ENCODE assay signal across 8 cellular contexts in the genomic region with DNA sequence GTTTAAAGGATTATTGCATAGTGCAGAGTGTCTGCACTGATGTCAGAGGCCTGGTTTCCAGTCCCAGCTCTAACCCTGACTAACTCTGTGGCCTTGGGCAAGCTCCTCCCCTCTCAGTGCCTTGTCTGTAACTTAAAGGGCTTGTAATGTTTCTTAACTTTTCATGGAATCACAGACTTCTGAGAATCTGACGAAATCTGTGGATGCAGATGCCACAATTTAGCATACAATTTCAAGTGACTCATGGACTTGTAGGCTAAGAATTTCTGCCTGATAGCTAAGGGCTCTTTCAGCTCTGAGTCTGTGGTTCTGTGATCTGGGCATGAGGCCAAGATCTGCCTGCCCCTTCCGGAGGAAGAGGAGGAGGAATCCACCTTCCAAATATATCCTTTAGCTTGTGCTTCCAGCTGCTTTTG.
DNase-seq lines count a peak whose midpoint lies in the region; TF ChIP-seq lines count a peak whose summit lies in the region.

No MANE protein-coding gene starts in this region.

- H3K27ac Mint-ChIP-seq in activated T-helper 2 cell treated with anti-CD3 and anti-CD28 coated beads, Interferon-gamma antibody, Interleukin-2, Interleukin-4, amounts not matched to agents 10 μg/mL and 5 μg/mL and 100 μg/mL, durations not matched to agents 14 hours and 24 hours and 36 hours, result no peak overlapping the region

- H3K4me1 ChIP-seq in fibroblast of lung (ENCODE audit: control insufficient read depth, extremely low read depth, insufficient read depth, low read length) (no peaks in the 10 kb centered on the region), osteoblast (ENCODE audit: insufficient read depth, low read length) (no peaks in the 10 kb centered on the region)

- H3K4me1 Mint-ChIP-seq in activated T-helper 2 cell treated with anti-CD3 and anti-CD28 coated beads, Interferon-gamma antibody, Interleukin-2, Interleukin-4, amounts not matched to agents 10 μg/mL and 5 μg/mL and 100 μg/mL, durations not matched to agents 14 hours and 24 hours and 36 hours (ENCODE audit: low read depth), result no peaks in the 10 kb centered on the region

- POLR2A ChIA-PET in RWPE1 (lab: Yijun Ruan, JAX; ENCODE audit: low non-redundant PET), result no interaction called here

- H3K9ac ChIP-seq in fibroblast of lung (ENCODE audit: insufficient read depth, low read length), result no peak overlapping the region

- no peaks in the 10 kb centered on the region for H3K36me3 Mint-ChIP-seq in activated T-helper 2 cell treated with anti-CD3 and anti-CD28 coated beads, Interferon-gamma antibody, Interleukin-2, Interleukin-4, amounts not matched to agents 10 μg/mL and 5 μg/mL and 100 μg/mL, durations not matched to agents 14 hours and 24 hours and 36 hours (ENCODE audit: low read depth)

- H3K4me2 ChIP-seq in fibroblast of lung (ENCODE audit: extremely low read depth, insufficient read depth, low read length) (no peak overlapping the region), osteoblast (ENCODE audit: insufficient read depth, low read length) (no peak overlapping the region)

- H3K27ac ChIP-seq in RWPE1 (peak overlapping the region; percentile 46; the same call in 1 of the 2 replicates), fibroblast of lung (ENCODE audit: insufficient read depth, low read length) (peak overlapping the region; percentile 30), osteoblast (ENCODE audit: low read depth, low read length) (peak overlapping the region; percentile 25)

- H2AFZ ChIP-seq in fibroblast of lung (ENCODE audit: low read length), result peak overlapping the region; percentile 18
- peak overlapping the region; percentile 71 for H2AFZ ChIP-seq in osteoblast (ENCODE audit: low read length)

- TF ChIP-seq CTCF in RWPE1 (conservative IDR thresholded peaks at IDR 0.05; ENCODE audit: low read depth) (no peak), fibroblast of lung (conservative IDR thresholded peaks at IDR 0.05 in 1 of 2, IDR thresholded peaks at IDR 0.05 in 1 of 2; ENCODE audit: low read depth in 1 of 2, low read length in 2 of 2) (no peak), osteoblast (IDR thresholded peaks at IDR 0.05; ENCODE audit: extremely low read depth, low read depth, low read length) (no peak)

- H3K4me3 Mint-ChIP-seq in activated T-helper 2 cell treated with anti-CD3 and anti-CD28 coated beads, Interferon-gamma antibody, Interleukin-2, Interleukin-4, amounts not matched to agents 10 μg/mL and 5 μg/mL and 100 μg/mL, durations not matched to agents 14 hours and 24 hours and 36 hours (ENCODE audit: low read depth), result no peak overlapping the region

- H4K20me1 ChIP-seq in fibroblast of lung (ENCODE audit: control insufficient read depth, extremely low read depth, insufficient read depth, low read length) (no peaks in the 10 kb centered on the region), osteoblast (ENCODE audit: insufficient read depth, low read length) (no peaks in the 10 kb centered on the region)

- H3K4me3 ChIP-seq in fibroblast of lung (replicated peaks in 1 of 4; ENCODE audit: control extremely low read depth in 1 of 4, insufficient read depth in 1 of 4, low read depth in 3 of 4, low read length in 4 of 4) (no peak overlapping the region), osteoblast (ENCODE audit: insufficient read depth, low read length) (no peak overlapping the region)

- H3K36me3 ChIP-seq in fibroblast of lung (ENCODE audit: control insufficient read depth, insufficient read depth, low read length) (no peaks in the 10 kb centered on the region), osteoblast (ENCODE audit: insufficient read depth, low read length) (no peaks in the 10 kb centered on the region)

- no peaks in the 10 kb centered on the region for H3K27me3 Mint-ChIP-seq in activated T-helper 2 cell treated with anti-CD3 and anti-CD28 coated beads, Interferon-gamma antibody, Interleukin-2, Interleukin-4, amounts not matched to agents 10 μg/mL and 5 μg/mL and 100 μg/mL, durations not matched to agents 14 hours and 24 hours and 36 hours (ENCODE audit: low read depth)

- H3K9me3 ChIP-seq in fibroblast of lung (ENCODE audit: control insufficient read depth, insufficient read depth, low read depth, low read length) (no peaks in the 10 kb centered on the region), osteoblast (ENCODE audit: low read depth, low read length) (no peaks in the 10 kb centered on the region)

- H3K9me3 Mint-ChIP-seq in activated T-helper 2 cell treated with anti-CD3 and anti-CD28 coated beads, Interferon-gamma antibody, Interleukin-2, Interleukin-4, amounts not matched to agents 10 μg/mL and 5 μg/mL and 100 μg/mL, durations not matched to agents 14 hours and 24 hours and 36 hours, result no peaks in the 10 kb centered on the region

- CTCF ChIA-PET in RWPE1 (lab: Yijun Ruan, JAX), result no interaction called here

- H3K79me2 ChIP-seq in fibroblast of lung (ENCODE audit: control insufficient read depth, insufficient read depth, low read length) (no peaks in the 10 kb centered on the region), osteoblast (ENCODE audit: insufficient read depth, low read length) (no peaks in the 10 kb centered on the region)

- no peaks in the 10 kb centered on the region for H3K27me3 ChIP-seq in fibroblast of lung (ENCODE audit: control insufficient read depth, insufficient read depth, low read length)
- H3K27me3 ChIP-seq in osteoblast (ENCODE audit: insufficient read depth, low read length), result no peaks in the 10 kb centered on the region

- peak; percentile 82 for DNase-seq in GF-D8 (lab: John Stamatoyannopoulos, UW)
- DNase-seq in RWPE1 (ENCODE audit: low spot score), result peak; percentile 0
- DNase-seq in fibroblast of lung (ENCODE audit: low read depth in 2 of 2), result peak; percentile 93 to 96
- DNase-seq in osteoblast (ENCODE audit: insufficient read length, low spot score, missing footprints), result peak; percentile 45
- no peak for DNase-seq in NCI-H2107 treated with DMSO at 0.1 percent for 48 hours (lab: John Stamatoyannopoulos, UW; ENCODE audit: unreplicated experiment)
- no peak for DNase-seq in ecto neural progenitor cell (ENCODE audit: low spot score)
- DNase-seq in activated T-helper 2 cell treated with anti-CD3 and anti-CD28 coated beads, Interferon-gamma antibody, Interleukin-2, Interleukin-4, amounts not matched to agents 10 μg/mL and 5 μg/mL and 100 μg/mL, durations not matched to agents 14 hours and 24 hours and 36 hours (ENCODE audit: low spot score), result no peak
- no peak for DNase-seq in NCI-H345 (lab: John Stamatoyannopoulos, UW)

- intact Hi-C loops in activated T-helper 2 cell treated with anti-CD3 and anti-CD28 coated beads, Interferon-gamma antibody, Interleukin-2, Interleukin-4, amounts not matched to agents 10 μg/mL and 5 μg/mL and 100 μg/mL, durations not matched to agents 14 hours and 24 hours and 36 hours (cut with micrococcal nuclease), result no loop called here

Comparison
In these comparisons a context has a peak if more than half of its experiments do, and no peak if none do; other contexts are left out.
1. DNase-seq: peak in GF-D8 (single experiment), RWPE1 (single experiment), fibroblast of lung (2 of 2) and osteoblast (single experiment); none in NCI-H2107 treated with DMSO at 0.1 percent for 48 hours (single experiment), ecto neural progenitor cell (single experiment), activated T-helper 2 cell treated with anti-CD3 and anti-CD28 coated beads, Interferon-gamma antibody, Interleukin-2, Interleukin-4, amounts not matched to agents 10 μg/mL and 5 μg/mL and 100 μg/mL, durations not matched to agents 14 hours and 24 hours and 36 hours (single experiment) and NCI-H345 (single experiment).
2. Peak in every context shown above with its lines, with median percentiles within 50 percentile points of each other: H3K27ac ChIP-seq.